Comparison of ENCODE assay signal across 31 cellular contexts in genomic region chr2:196333397-196333796, GRCh38.
"Had no signal": no experiment of that assay in that cellular context is flagged by ENCODE, and none has a peak within 500 bp of the region (broad histone marks: within the 10 kb centered on the region; RNA-seq: fewer than 3 reads in every experiment).

No MANE protein-coding gene starts in this region.

- H3K27me3 Mint-ChIP-seq: activated CD8-positive, alpha-beta memory T cell treated with anti-CD3 and anti-CD28 coated beads, Interleukin-2, amount 10 ng/mL, durations not matched to agents 7 days and 5 days had no signal

- H3K9me3 ChIP-seq: MG63 had no signal

- DNase-seq: activated CD4-positive, alpha-beta T cell treated with anti-CD3 and anti-CD28 coated beads, Interleukin-2, amount 10 ng/mL, durations not matched to agents 7 days and 5 days; activated CD4-positive, alpha-beta T cell treated with anti-CD3 and anti-CD28 coated beads, Interleukin-2, amount 50 U/mL, for 48 hours; activated CD8-positive, alpha-beta memory T cell treated with anti-CD3 and anti-CD28 coated beads for 24 hours; activated CD8-positive, alpha-beta memory T cell treated with anti-CD3 and anti-CD28 coated beads, Interleukin-2, amount 10 ng/mL, durations not matched to agents 7 days and 5 days; activated CD8-positive, alpha-beta memory T cell treated with anti-CD3 and anti-CD28 coated beads, Interleukin-2, amount 50 U/mL, for 48 hours; activated effector memory CD4-positive, alpha-beta T cell treated with anti-CD3 and anti-CD28 coated beads, Interleukin-2, amount 50 U/mL, for 16 hours; activated naive CD4-positive, alpha-beta T cell; activated naive CD4-positive, alpha-beta T cell treated with anti-CD3 and anti-CD28 coated beads, Interleukin-2, amount 50 U/mL, for 16 hours; activated naive CD8-positive, alpha-beta T cell treated with anti-CD3 and anti-CD28 coated beads for 36 hours; amniotic stem cell; aorta; brain microvascular endothelial cell; central memory CD4-positive, alpha-beta T cell; Kasumi-1; KG1; MG63; NCI-H1048; NCI-H1105 treated with DMSO at 0.1 percent for 48 hours; NCI-H1436; NCI-H1694; NCI-H1930; NCI-H2081 treated with DMSO at 0.1 percent for 48 hours; NCI-H345; NCI-H526; NCI-H748 treated with DMSO at 0.1 percent for 48 hours; NK-92 treated with Interleukin-12 subunit alpha and Interleukin-12 subunit beta, amount 100 ng/mL, for 24 hours; PC-3; Right ventricle myocardium superior; SW 1271; T-helper 1 cell; T1000 had no signal

- H3K9me3 Mint-ChIP-seq: activated CD4-positive, alpha-beta T cell treated with anti-CD3 and anti-CD28 coated beads, Interleukin-2, amount 10 ng/mL, durations not matched to agents 7 days and 5 days; activated naive CD8-positive, alpha-beta T cell treated with anti-CD3 and anti-CD28 coated beads for 36 hours had no signal

- H3K27me3 ChIP-seq: brain microvascular endothelial cell, MG63 had no signal

- ATAC-seq: activated CD8-positive, alpha-beta memory T cell treated with anti-CD3 and anti-CD28 coated beads, Interleukin-2, amount 10 ng/mL, durations not matched to agents 7 days and 5 days; PC-3 had no signal

- H3K36me3 Mint-ChIP-seq: activated CD8-positive, alpha-beta memory T cell treated with anti-CD3 and anti-CD28 coated beads, Interleukin-2, amount 10 ng/mL, durations not matched to agents 7 days and 5 days had no signal

- H3K4me3 ChIP-seq: MG63 had no signal

- H3K4me3 Mint-ChIP-seq: activated CD4-positive, alpha-beta T cell treated with anti-CD3 and anti-CD28 coated beads, Interleukin-2, amount 10 ng/mL, durations not matched to agents 7 days and 5 days; activated CD8-positive, alpha-beta memory T cell treated with anti-CD3 and anti-CD28 coated beads, Interleukin-2, amount 10 ng/mL, durations not matched to agents 7 days and 5 days; activated naive CD8-positive, alpha-beta T cell treated with anti-CD3 and anti-CD28 coated beads for 36 hours had no signal

- H3K27ac Mint-ChIP-seq: activated CD4-positive, alpha-beta T cell treated with anti-CD3 and anti-CD28 coated beads, Interleukin-2, amount 10 ng/mL, durations not matched to agents 7 days and 5 days; activated CD8-positive, alpha-beta memory T cell treated with anti-CD3 and anti-CD28 coated beads, Interleukin-2, amount 10 ng/mL, durations not matched to agents 7 days and 5 days; activated naive CD8-positive, alpha-beta T cell treated with anti-CD3 and anti-CD28 coated beads for 36 hours had no signal

- H3K36me3 ChIP-seq: brain microvascular endothelial cell, MG63 had no signal
